16 cellular contexts compared by ENCODE assay signal in the genomic region with DNA sequence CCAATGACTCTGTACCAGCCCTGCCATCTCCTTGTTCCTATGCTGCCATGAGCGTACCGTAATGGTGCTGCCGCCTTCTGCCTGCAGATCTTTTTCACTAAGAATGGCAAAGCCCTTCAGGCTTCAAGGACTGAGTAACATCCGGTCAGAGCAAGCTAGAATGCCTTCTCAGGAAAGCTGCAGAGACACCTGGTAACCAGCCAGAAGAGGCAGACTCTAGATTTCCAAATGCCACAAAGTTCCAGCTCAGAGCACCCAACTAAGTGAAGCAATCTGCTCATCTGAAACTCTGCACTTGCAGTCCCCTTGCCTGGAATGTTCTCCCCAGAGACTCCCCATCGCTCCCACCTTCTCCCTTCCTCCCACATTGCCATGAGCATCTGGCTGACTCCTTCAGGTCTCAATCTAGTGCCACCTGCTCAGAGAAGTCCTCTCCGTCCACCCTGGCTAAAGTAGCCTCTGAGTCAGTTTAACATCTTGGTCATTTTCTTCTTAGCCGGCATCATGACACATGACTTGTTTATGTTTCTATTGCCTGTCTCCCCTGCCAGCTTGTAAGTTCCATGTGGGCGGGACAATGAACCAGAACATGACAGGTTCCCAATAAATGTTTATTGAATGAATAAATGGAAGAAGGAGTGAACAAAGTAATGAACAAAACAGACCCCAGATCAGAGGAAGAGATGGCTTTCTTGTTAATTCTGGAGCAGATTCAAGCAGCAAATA. TPM values are rescaled to one million over a fixed set of nuclear protein-coding genes. Genes with fewer than 3 reads are reported as not detected.
DNase-seq lines count a peak whose midpoint lies in the region; ATAC-seq and TF ChIP-seq lines count a peak whose summit lies in the region.
"Had no signal": no experiment of that assay in that cellular context is flagged by ENCODE, and none has a peak within 500 bp of the region (broad histone marks: within the 10 kb centered on the region; RNA-seq: fewer than 3 reads in every experiment).

No MANE protein-coding gene starts in this region.

- H3K4me2 ChIP-seq in BLaER1 = peak overlapping the region; percentile 1; the same call in 1 of the 2 replicates

- H3K27me3 ChIP-seq in BLaER1 (no peaks in the 10 kb centered on the region), aorta (ENCODE audit: control insufficient read depth in 1 of 2, insufficient read depth in 2 of 2, low read length in 1 of 2) (no peaks in the 10 kb centered on the region)

- intact Hi-C loops in mucosa of descending colon (cut with DNase I, micrococcal nuclease) = no loop called here
- intact Hi-C loops in aorta (cut with DNase I) = no loop called here

- TF ChIP-seq CTCF in HFFc6 (IDR thresholded peaks at IDR 0.05) = no peak
- TF ChIP-seq CTCF in mesothelial cell of epicardium (IDR thresholded peaks at IDR 0.05; ENCODE audit: unreplicated experiment) = no peak
- TF ChIP-seq CTCF in mucosa of descending colon (IDR thresholded peaks at IDR 0.05) = no peak
- no peak for TF ChIP-seq CTCF in omental fat pad (IDR thresholded peaks at IDR 0.05)

- peaks cover 85% of the 10 kb centered on the region for H3K4me1 ChIP-seq in BLaER1
- H3K4me1 ChIP-seq in mucosa of descending colon (ENCODE audit: low read depth) = no peaks in the 10 kb centered on the region
- H3K4me1 ChIP-seq in aorta (ENCODE audit: control insufficient read depth in 1 of 2, insufficient read depth in 2 of 2, low read length in 2 of 2) = no peaks in the 10 kb centered on the region

- H3K27ac ChIP-seq in BLaER1 (no peak overlapping the region), aorta (ENCODE audit: low read depth in 1 of 2, low read length in 2 of 2) (no peak overlapping the region)

- no peaks in the 10 kb centered on the region for H3K9me3 Mint-ChIP-seq in HFFc6
- no peaks in the 10 kb centered on the region for H3K9me3 Mint-ChIP-seq in activated T-helper 17 cell treated with anti-CD3 and anti-CD28 coated beads, Interleukin-2, amount 50 U/mL, for 72 hours
- H3K9me3 Mint-ChIP-seq in mesothelial cell of epicardium = no peaks in the 10 kb centered on the region
- H3K9me3 Mint-ChIP-seq: CD8-positive, alpha-beta memory T cell; central memory CD8-positive, alpha-beta T cell; T-helper 1 cell treated with Interleukin-12 subunit alpha and Interleukin-12 subunit beta and Interleukin-4 antibody, amounts not matched to agents 30 μg/mL and 1 μg/mL, for 36 hours had no signal

- peak; percentile 5 for ATAC-seq in activated T-helper 17 cell treated with anti-CD3 and anti-CD28 coated beads, Interleukin-2, amount 50 U/mL, for 72 hours (replicated peaks)
- no peak for ATAC-seq in mucosa of descending colon
- ATAC-seq in aorta (ENCODE audit: low FRiP score) = no peak
- no peak for ATAC-seq in omental fat pad (ENCODE audit: low FRiP score)

- no peak overlapping the region for H3K9ac ChIP-seq in BLaER1

- H3K9me3 ChIP-seq in BLaER1 = no peaks in the 10 kb centered on the region
- no peaks in the 10 kb centered on the region for H3K9me3 ChIP-seq in mucosa of descending colon
- H3K9me3 ChIP-seq in aorta (ENCODE audit: control insufficient read depth, low read length) = no peaks in the 10 kb centered on the region

- no peaks in the 10 kb centered on the region for H3K36me3 Mint-ChIP-seq in HFFc6 (ENCODE audit: low read depth)
- no peaks in the 10 kb centered on the region for H3K36me3 Mint-ChIP-seq in activated T-helper 17 cell treated with anti-CD3 and anti-CD28 coated beads, Interleukin-2, amount 50 U/mL, for 72 hours (ENCODE audit: low read depth)
- no peaks in the 10 kb centered on the region for H3K36me3 Mint-ChIP-seq in mesothelial cell of epicardium
- H3K36me3 Mint-ChIP-seq: CD8-positive, alpha-beta memory T cell had no signal

- H3K4me3 Mint-ChIP-seq in HFFc6 = no peak overlapping the region
- H3K4me3 Mint-ChIP-seq in activated T-helper 17 cell treated with anti-CD3 and anti-CD28 coated beads, Interleukin-2, amount 50 U/mL, for 72 hours = peak overlapping the region; percentile 49
- no peak overlapping the region for H3K4me3 Mint-ChIP-seq in mesothelial cell of epicardium
- H3K4me3 Mint-ChIP-seq: CD8-positive, alpha-beta memory T cell; central memory CD8-positive, alpha-beta T cell; T-helper 1 cell treated with Interleukin-12 subunit alpha and Interleukin-12 subunit beta and Interleukin-4 antibody, amounts not matched to agents 30 μg/mL and 1 μg/mL, for 36 hours had no signal

- 35 to 39% methylated on average over 8 of the region's 8 CpGs for WGBS in aorta, 2 donors

- H3K4me3 ChIP-seq in BLaER1 (no peak overlapping the region), mucosa of descending colon (no peak overlapping the region), aorta (ENCODE audit: low read length in 2 of 2) (no peak overlapping the region)

- no peak overlapping the region for H3K27ac Mint-ChIP-seq in HFFc6
- H3K27ac Mint-ChIP-seq in activated T-helper 17 cell treated with anti-CD3 and anti-CD28 coated beads, Interleukin-2, amount 50 U/mL, for 72 hours = peak overlapping the region; percentile 84
- H3K27ac Mint-ChIP-seq in mesothelial cell of epicardium = no peak overlapping the region

- H3K4me1 Mint-ChIP-seq in HFFc6 (ENCODE audit: low read depth) (peaks cover 20% of the 10 kb centered on the region), mesothelial cell of epicardium (no peaks in the 10 kb centered on the region)
- peaks cover 25% of the 10 kb centered on the region for H3K4me1 Mint-ChIP-seq in activated T-helper 17 cell treated with anti-CD3 and anti-CD28 coated beads, Interleukin-2, amount 50 U/mL, for 72 hours

- peaks cover 6% of the 10 kb centered on the region for H3K27me3 Mint-ChIP-seq in HFFc6 (ENCODE audit: insufficient read depth)
- H3K27me3 Mint-ChIP-seq in activated T-helper 17 cell treated with anti-CD3 and anti-CD28 coated beads, Interleukin-2, amount 50 U/mL, for 72 hours = no peaks in the 10 kb centered on the region
- peaks cover 7% of the 10 kb centered on the region for H3K27me3 Mint-ChIP-seq in mesothelial cell of epicardium (ENCODE audit: low read depth)
- H3K27me3 Mint-ChIP-seq: central memory CD8-positive, alpha-beta T cell had no signal

- H3K36me3 ChIP-seq in BLaER1 = no peaks in the 10 kb centered on the region
- no peaks in the 10 kb centered on the region for H3K36me3 ChIP-seq in mucosa of descending colon (ENCODE audit: low read depth)
- no peaks in the 10 kb centered on the region for H3K36me3 ChIP-seq in aorta (ENCODE audit: control insufficient read depth in 1 of 2, insufficient read depth in 2 of 2, low read length in 1 of 2)

- peak; percentile 42 for DNase-seq in HFFc6
- DNase-seq in kidney tubule cell (ENCODE audit: low spot score) = peak; percentile 73
- DNase-seq in mesothelial cell of epicardium (ENCODE audit: low spot score in 2 of 2, unreplicated experiment in 2 of 2) = no peak
- no peak for DNase-seq in mucosa of descending colon
- no peak for DNase-seq in aorta
- no peak for DNase-seq in omental fat pad (ENCODE audit: low spot score)
- DNase-seq: activated CD4-positive, alpha-beta T cell treated with anti-CD3 and anti-CD28 coated beads, Interleukin-2, amount 50 U/mL, for 4 hours; activated gamma-delta T cell; CD8-positive, alpha-beta memory T cell; substantia nigra had no signal

- H4K20me1 ChIP-seq in BLaER1 = no peaks in the 10 kb centered on the region

RNA-seq across cellular contexts. Expression of gene OCSTAMP, which starts 6.9 kb away (rescaled TPM):
- total RNA-seq in HFFc6 (2021; fragmentation: NEBNext Ultra II Directional; extraction: Animal tissue kit (Norgen Biotek cat#: 25700)) = not detected
- 1 to 10 TPM in 1 of 2 donors, under 1 TPM in 1; 0.11 to 1.1 TPM for total RNA-seq in activated T-helper 17 cell treated with anti-CD3 and anti-CD28 coated beads, Interleukin-2, amount 50 U/mL, for 72 hours
- not detected in 3 replicates for total RNA-seq in mesothelial cell of epicardium
- not detected for total RNA-seq in mucosa of descending colon
- total RNA-seq in aorta = not detected
- polyA plus RNA-seq in aorta = not detected
- total RNA-seq in omental fat pad = under 1 TPM in 1 of 4 donors, not detected in 3; 0.24 TPM
- total RNA-seq: CD8-positive, alpha-beta memory T cell; fibroblast of lung; OCI-LY7 had no signal
- polyA plus RNA-seq: CD8-positive, alpha-beta memory T cell; fibroblast of lung had no signal

RNA-seq across cellular contexts. Expression of gene ZNF334, which starts 44.0 kb away (rescaled TPM):
- total RNA-seq in HFFc6 (2021; fragmentation: NEBNext Ultra II Directional; extraction: Animal tissue kit (Norgen Biotek cat#: 25700)) = 1 to 10 TPM in 5 of 6 experiments, under 1 TPM in 1; 0.87 to 1.6 (median 1.2) TPM
- 1 to 10 TPM in 1 of 2 donors, under 1 TPM in 1; 0.76 to 3.0 TPM for total RNA-seq in activated T-helper 17 cell treated with anti-CD3 and anti-CD28 coated beads, Interleukin-2, amount 50 U/mL, for 72 hours
- total RNA-seq in mesothelial cell of epicardium (31.8 to 34.5 TPM (median 32.5 TPM) in 3 replicates), mucosa of descending colon (1 to 10 TPM; 1.2 to 4.5 (median 2.7) TPM), aorta (1 to 10 TPM; 1.6 to 3.9 TPM), omental fat pad (1 to 10 TPM; 1.2 to 7.3 (median 2.4) TPM)
- polyA plus RNA-seq in aorta = under 1 TPM; 0.38 to 0.92 TPM
- total RNA-seq: OCI-LY7 had no signal
- polyA plus RNA-seq: CD8-positive, alpha-beta memory T cell had no signal

Comparison
In these comparisons a context has a peak if more than half of its experiments do, and no peak if none do; other contexts are left out.
1. DNase-seq: peak in HFFc6 (single experiment) and kidney tubule cell (single experiment); none in mesothelial cell of epicardium (0 of 2), mucosa of descending colon (0 of 3), aorta (0 of 2) and omental fat pad (single experiment).